17 cellular contexts compared by ENCODE assay signal in genomic region chr1:4494558-4494957, GRCh38.
DNase-seq lines count a peak whose midpoint lies in the region; ATAC-seq and TF ChIP-seq lines count a peak whose summit lies in the region.
"Had no signal": no experiment of that assay in that cellular context is flagged by ENCODE, and none has a peak within 500 bp of the region (broad histone marks: within the 10 kb centered on the region; RNA-seq: fewer than 3 reads in every experiment).

No MANE protein-coding gene starts in this region.

- peak in 1 of 5 donors; percentile 47 for DNase-seq in heart left ventricle
- no peak for DNase-seq in neural crest cell (ENCODE audit: low read depth, low spot score)
- DNase-seq in lower lobe of right lung = no peak
- DNase-seq in A172 (ENCODE audit: low spot score) = no peak
- no peak for DNase-seq in KG1 (lab: John Stamatoyannopoulos, UW)
- DNase-seq in NCI-H226 = no peak
- DNase-seq: activated B cell treated with CpG ODN at 0.5 μM for 24 hours; activated gamma-delta T cell treated with Interleukin-2 at 50 U/mL for 16 hours; CD4-positive, CD25-positive, alpha-beta regulatory T cell; cortex of kidney; DMS79 treated with DMSO at 0.1 percent for 48 hours; NCI-H2227 treated with DMSO at 0.1 percent for 48 hours; small intestine; tibial artery had no signal

- 21 to 40% (median 27%) methylated on average over 6 to 7 of the region's 7 CpGs for WGBS in heart left ventricle, 4 donors

- H3K27me3 ChIP-seq in heart left ventricle (peaks cover 0 to 20% (median 0%) of the 10 kb centered on the region in 9 donors), lower lobe of right lung (ENCODE audit: low read depth) (peaks cover 15% of the 10 kb centered on the region)

- no peak overlapping the region for H3K4me3 Mint-ChIP-seq in neural crest cell
- H3K4me3 Mint-ChIP-seq: activated B cell treated with CpG ODN at 0.5 μM for 24 hours; CD4-positive, CD25-positive, alpha-beta regulatory T cell had no signal

- H3K4me1 Mint-ChIP-seq in neural crest cell = no peaks in the 10 kb centered on the region
- H3K4me1 Mint-ChIP-seq: CD4-positive, CD25-positive, alpha-beta regulatory T cell had no signal

- H3K36me3 ChIP-seq in heart left ventricle (no peaks in the 10 kb centered on the region), lower lobe of right lung (no peaks in the 10 kb centered on the region)
- H3K36me3 ChIP-seq: tibial artery had no signal

- H3K27me3 Mint-ChIP-seq in neural crest cell (ENCODE audit: low read depth) = peaks cover 5% of the 10 kb centered on the region
- H3K27me3 Mint-ChIP-seq: CD4-positive, CD25-positive, alpha-beta regulatory T cell had no signal

- H3K27ac ChIP-seq in heart left ventricle = no peak overlapping the region
- H3K27ac ChIP-seq in lower lobe of right lung = no peak overlapping the region
- H3K27ac ChIP-seq: PC-9, tibial artery had no signal

- H3K4me3 ChIP-seq in heart left ventricle = no peak overlapping the region
- no peak overlapping the region for H3K4me3 ChIP-seq in lower lobe of right lung
- H3K4me3 ChIP-seq: PC-9, tibial artery had no signal

- H3K4me1 ChIP-seq in heart left ventricle (no peaks in the 10 kb centered on the region), lower lobe of right lung (no peaks in the 10 kb centered on the region)
- H3K4me1 ChIP-seq: tibial artery had no signal

- no peaks in the 10 kb centered on the region for H3K9me3 Mint-ChIP-seq in neural crest cell
- H3K9me3 Mint-ChIP-seq: activated B cell treated with CpG ODN at 0.5 μM for 24 hours had no signal

- H3K36me3 Mint-ChIP-seq in neural crest cell (ENCODE audit: low read depth) = no peaks in the 10 kb centered on the region
- H3K36me3 Mint-ChIP-seq: CD4-positive, CD25-positive, alpha-beta regulatory T cell had no signal

- no peak overlapping the region for H3K27ac Mint-ChIP-seq in neural crest cell (ENCODE audit: unreplicated experiment)
- H3K27ac Mint-ChIP-seq: activated B cell treated with CpG ODN at 0.5 μM for 24 hours; CD4-positive, CD25-positive, alpha-beta regulatory T cell had no signal

- H3K9me3 ChIP-seq in heart left ventricle (no peaks in the 10 kb centered on the region), lower lobe of right lung (no peaks in the 10 kb centered on the region)
- H3K9me3 ChIP-seq: tibial artery had no signal

- intact Hi-C loops in heart left ventricle (cut with DNase I) (loop anchor here in 2 of 10 donors (10.0 kb wide), 3 partner anchors 130 to 1250 kb away; partner anchors contain the start of gene AJAP1 (in 1 of the 2)), lower lobe of right lung (cut with DNase I) (no loop called here)

- TF ChIP-seq POLR2A in heart left ventricle (IDR thresholded peaks at IDR 0.05) = no peak

- peak; percentile 10 for TF ChIP-seq CTCF in GM12873 (IDR thresholded peaks at IDR 0.05; ENCODE audit: insufficient read depth, low read depth, low read length, missing control alignments)
- TF ChIP-seq CTCF in LNCAP (IDR thresholded peaks at IDR 0.05) = peak; percentile 24; the same call in 1 of the 2 replicates
- peak in 10 of 12 donors; percentile 12 to 50 (median 31) for TF ChIP-seq CTCF in heart left ventricle (IDR thresholded peaks at IDR 0.05)
- TF ChIP-seq CTCF in neural crest cell (conservative IDR thresholded peaks at IDR 0.05) = peak; percentile 28
- TF ChIP-seq CTCF in lower lobe of right lung (IDR thresholded peaks at IDR 0.05) = no peak

- ATAC-seq in heart left ventricle (peak; percentile 32 to 78 (median 72)), lower lobe of right lung (no peak)

Comparison
In these comparisons a context has a peak if more than half of its experiments do, and no peak if none do; other contexts are left out.
1. ATAC-seq: peak in heart left ventricle (4 of 4); none in lower lobe of right lung (0 of 2).